Comparison of ENCODE assay signal across 2 cellular contexts in the genomic region with DNA sequence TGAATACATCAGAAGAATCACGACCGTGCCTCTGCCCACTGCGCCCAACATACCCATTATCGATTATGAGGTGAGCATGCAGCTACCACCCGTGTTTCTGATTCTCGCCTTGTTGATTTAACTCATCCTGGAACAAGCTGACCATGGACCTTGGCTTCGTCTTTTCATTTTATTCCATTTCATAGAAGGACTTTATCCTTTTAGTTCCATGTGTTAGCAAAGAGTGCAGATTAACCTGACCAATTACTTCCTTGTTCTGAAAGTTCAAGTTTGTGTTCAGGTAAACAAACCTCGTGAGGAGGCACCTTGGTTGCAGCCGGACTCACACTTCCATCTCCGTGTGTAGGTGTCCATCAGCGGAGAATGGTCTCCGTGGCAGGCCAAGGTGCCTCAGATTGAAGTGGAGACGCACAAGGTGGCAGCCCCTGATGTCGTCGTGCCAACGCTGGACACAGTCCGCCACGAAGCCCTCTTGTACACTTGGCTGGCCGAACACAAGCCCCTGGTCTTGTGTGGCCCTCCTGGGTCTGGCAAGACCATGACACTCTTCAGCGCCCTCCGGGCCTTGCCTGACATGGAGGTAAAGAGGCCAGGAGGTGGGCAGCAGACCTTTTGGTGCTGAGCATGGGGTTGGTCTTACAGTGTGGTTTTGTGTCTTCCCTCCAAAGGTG.
TF ChIP-seq lines count a peak whose summit lies in the region.

No MANE protein-coding gene starts in this region.

TF ChIP-seq in IMR-90, 13 proteins besides CTCF, POLR2A, EP300 and RAD21:
- TF ChIP-seq CEBPB (IDR thresholded peaks at IDR 0.05; ENCODE audit: low read depth, low read length) (no peak), RFX5 (IDR thresholded peaks at IDR 0.05; ENCODE audit: low read depth, low read length) (no peak), MAZ (IDR thresholded peaks at IDR 0.05; ENCODE audit: borderline replicate concordance, low read depth, low read length) (no peak), BHLHE40 (IDR thresholded peaks at IDR 0.05; ENCODE audit: low read depth, low read length) (no peak), FOS (IDR thresholded peaks at IDR 0.05; ENCODE audit: low read depth, low read length) (no peak), RCOR1 (IDR thresholded peaks at IDR 0.05; ENCODE audit: insufficient replicate concordance, low read length) (no peak), CHD1 (IDR thresholded peaks at IDR 0.05; ENCODE audit: low read depth, low read length) (no peak), SMC3 (IDR thresholded peaks at IDR 0.05; ENCODE audit: low read depth, low read length) (no peak), NFE2L2 (IDR thresholded peaks at IDR 0.05; ENCODE audit: low read depth, low read length) (no peak), MXI1 (IDR thresholded peaks at IDR 0.05; ENCODE audit: borderline replicate concordance, low read depth, low read length) (no peak), MAFK (IDR thresholded peaks at IDR 0.05; ENCODE audit: low read depth, low read length) (no peak)
- TF ChIP-seq, protein P1, sequence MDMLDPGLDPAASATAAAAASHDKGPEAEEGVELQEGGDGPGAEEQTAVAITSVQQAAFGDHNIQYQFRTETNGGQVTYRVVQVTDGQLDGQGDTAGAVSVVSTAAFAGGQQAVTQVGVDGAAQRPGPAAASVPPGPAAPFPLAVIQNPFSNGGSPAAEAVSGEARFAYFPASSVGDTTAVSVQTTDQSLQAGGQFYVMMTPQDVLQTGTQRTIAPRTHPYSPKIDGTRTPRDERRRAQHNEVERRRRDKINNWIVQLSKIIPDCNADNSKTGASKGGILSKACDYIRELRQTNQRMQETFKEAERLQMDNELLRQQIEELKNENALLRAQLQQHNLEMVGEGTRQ (IDR thresholded peaks at IDR 0.05; ENCODE audit: low read depth, low read length): no peak
- TF ChIP-seq, protein P2, sequence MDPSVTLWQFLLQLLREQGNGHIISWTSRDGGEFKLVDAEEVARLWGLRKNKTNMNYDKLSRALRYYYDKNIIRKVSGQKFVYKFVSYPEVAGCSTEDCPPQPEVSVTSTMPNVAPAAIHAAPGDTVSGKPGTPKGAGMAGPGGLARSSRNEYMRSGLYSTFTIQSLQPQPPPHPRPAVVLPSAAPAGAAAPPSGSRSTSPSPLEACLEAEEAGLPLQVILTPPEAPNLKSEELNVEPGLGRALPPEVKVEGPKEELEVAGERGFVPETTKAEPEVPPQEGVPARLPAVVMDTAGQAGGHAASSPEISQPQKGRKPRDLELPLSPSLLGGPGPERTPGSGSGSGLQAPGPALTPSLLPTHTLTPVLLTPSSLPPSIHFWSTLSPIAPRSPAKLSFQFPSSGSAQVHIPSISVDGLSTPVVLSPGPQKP (IDR thresholded peaks at IDR 0.05; ENCODE audit: borderline replicate concordance, low read depth, low read length): no peak

TF ChIP-seq in GM12878, 131 proteins besides CTCF, POLR2A, EP300 and RAD21:
- no peak for TF ChIP-seq PAX5 (IDR thresholded peaks at IDR 0.05; ENCODE audit: borderline replicate concordance, low read depth, low read length)
- no peak for TF ChIP-seq HDAC2 (IDR thresholded peaks at IDR 0.05)
- TF ChIP-seq RCOR1 (conservative IDR thresholded peaks at IDR 0.05; ENCODE audit: low read depth, low read length): no peak
- TF ChIP-seq, protein P3, sequence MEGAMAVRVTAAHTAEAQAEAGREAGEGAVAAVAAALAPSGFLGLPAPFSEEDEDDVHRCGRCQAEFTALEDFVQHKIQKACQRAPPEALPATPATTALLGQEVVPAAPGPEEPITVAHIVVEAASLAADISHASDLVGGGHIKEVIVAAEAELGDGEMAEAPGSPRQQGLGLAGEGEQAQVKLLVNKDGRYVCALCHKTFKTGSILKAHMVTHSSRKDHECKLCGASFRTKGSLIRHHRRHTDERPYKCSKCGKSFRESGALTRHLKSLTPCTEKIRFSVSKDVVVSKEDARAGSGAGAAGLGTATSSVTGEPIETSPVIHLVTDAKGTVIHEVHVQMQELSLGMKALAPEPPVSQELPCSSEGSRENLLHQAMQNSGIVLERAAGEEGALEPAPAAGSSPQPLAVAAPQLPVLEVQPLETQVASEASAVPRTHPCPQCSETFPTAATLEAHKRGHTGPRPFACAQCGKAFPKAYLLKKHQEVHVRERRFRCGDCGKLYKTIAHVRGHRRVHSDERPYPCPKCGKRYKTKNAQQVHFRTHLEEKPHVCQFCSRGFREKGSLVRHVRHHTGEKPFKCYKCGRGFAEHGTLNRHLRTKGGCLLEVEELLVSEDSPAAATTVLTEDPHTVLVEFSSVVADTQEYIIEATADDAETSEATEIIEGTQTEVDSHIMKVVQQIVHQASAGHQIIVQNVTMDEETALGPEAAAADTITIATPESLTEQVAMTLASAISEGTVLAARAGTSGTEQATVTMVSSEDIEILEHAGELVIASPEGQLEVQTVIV (IDR thresholded peaks at IDR 0.05; ENCODE audit: borderline replicate concordance, partially characterized antibody): no peak
- no peak for TF ChIP-seq ZNF24 (IDR thresholded peaks at IDR 0.05)
- no peak for TF ChIP-seq CBX5 (IDR thresholded peaks at IDR 0.05; ENCODE audit: low read depth)
- no peak for TF ChIP-seq ZNF274 (IDR thresholded peaks at IDR 0.05; ENCODE audit: insufficient read depth, insufficient read length)
- no peak for TF ChIP-seq ETV6 (conservative IDR thresholded peaks at IDR 0.05 in 1 of 2, IDR thresholded peaks at IDR 0.05 in 1 of 2; ENCODE audit: borderline replicate concordance in 1 of 2, low read depth in 1 of 2)
- TF ChIP-seq SMAD1 (IDR thresholded peaks at IDR 0.05; ENCODE audit: low read depth, partially characterized antibody): no peak
- no peak for TF ChIP-seq SIN3A (IDR thresholded peaks at IDR 0.05; ENCODE audit: low read depth, low read length)
- no peak for TF ChIP-seq RAD51 (IDR thresholded peaks at IDR 0.05)
- TF ChIP-seq PML (IDR thresholded peaks at IDR 0.05; ENCODE audit: low read length): no peak
- TF ChIP-seq HDGF (IDR thresholded peaks at IDR 0.05): no peak
- TF ChIP-seq ZBED1 (IDR thresholded peaks at IDR 0.05; ENCODE audit: borderline replicate concordance): no peak
- no peak for TF ChIP-seq RBBP5 (conservative IDR thresholded peaks at IDR 0.05)
- no peak for TF ChIP-seq GABPA (IDR thresholded peaks at IDR 0.05; ENCODE audit: low read depth)
- TF ChIP-seq TCF7 (IDR thresholded peaks at IDR 0.05; ENCODE audit: borderline replicate concordance): no peak
- no peak for TF ChIP-seq ZNF217 (IDR thresholded peaks at IDR 0.05)
- TF ChIP-seq JUNB (IDR thresholded peaks at IDR 0.05): no peak
